Comparison of ENCODE assay signal across 29 cellular contexts in genomic region chr13:103960011-103960410, GRCh38.
"Had no signal": no experiment of that assay in that cellular context is flagged by ENCODE, and none has a peak within 500 bp of the region (broad histone marks: within the 10 kb centered on the region; RNA-seq: fewer than 3 reads in every experiment).

No MANE protein-coding gene starts in this region.

- H3K4me3 Mint-ChIP-seq: immature natural killer cell; memory B cell; naive thymus-derived CD4-positive, alpha-beta T cell; natural killer cell treated with Interleukin-12 subunit alpha and Interleukin-12 subunit beta and Interleukin-15 and Interleukin-18, amount 100 ng/mL, for 72 hours; stimulated activated naive B cell treated with anti-CD40 and anti-IgM and Interleukin-4, amounts not matched to agents 10 μg/mL and 1 μg/mL and 100 μg/mL, for 72 hours had no signal

- FAIRE-seq: islet of Langerhans, kidney, urothelium cell line had no signal

- ATAC-seq: mucosa of descending colon; naive thymus-derived CD4-positive, alpha-beta T cell; natural killer cell treated with Interleukin-12 subunit alpha and Interleukin-12 subunit beta and Interleukin-15 and Interleukin-18, amount 100 ng/mL, for 72 hours; right cardiac atrium; sciatic nerve; stimulated activated naive B cell treated with anti-CD40 and anti-IgM and Interleukin-4, amounts not matched to agents 10 μg/mL and 1 μg/mL and 100 μg/mL, for 72 hours; stimulated activated naive CD8-positive, alpha-beta T cell treated with anti-CD3 and anti-CD28 coated beads, Interleukin-15, Interleukin-2, amounts not matched to agents 100 U/mL and 50 U/mL, for 24 hours; upper lobe of right lung had no signal

- H3K27ac ChIP-seq: left ventricle myocardium inferior, ovary, skin epidermis, suprapubic skin, thoracic aorta, tibial artery, upper lobe of right lung had no signal

- H3K36me3 Mint-ChIP-seq: immature natural killer cell; memory B cell; naive thymus-derived CD4-positive, alpha-beta T cell; stimulated activated naive B cell treated with anti-CD40 and anti-IgM and Interleukin-4, amounts not matched to agents 10 μg/mL and 1 μg/mL and 100 μg/mL, for 72 hours had no signal

- H3K9me3 ChIP-seq: mucosa of descending colon, ovary, suprapubic skin, thoracic aorta, tibial artery, upper lobe of right lung had no signal

- DNase-seq: hypothalamus; immature natural killer cell; kidney; left ventricle myocardium inferior; midbrain; mucosa of descending colon; naive thymus-derived CD4-positive, alpha-beta T cell; ovary; retina; right cardiac atrium; stimulated activated CD4-positive, alpha-beta T cell treated with anti-CD3 and anti-CD28 coated beads, Interleukin-12 subunit alpha, Interleukin-12 subunit beta, amount 100 ng/mL, for 4 hours; stimulated activated CD4-positive, alpha-beta T cell treated with anti-CD3 and anti-CD28 coated beads, Interleukin-15, amount 100 ng/mL, for 24 hours; stimulated activated CD4-positive, alpha-beta T cell treated with anti-CD3 and anti-CD28 coated beads, Interleukin-2, amount 100 ng/mL, for 24 hours; stimulated activated CD4-positive, alpha-beta T cell treated with anti-CD3 and anti-CD28 coated beads, Interleukin-4, amount 100 ng/mL, for 1 hour; stimulated activated naive B cell treated with anti-CD40 and anti-IgM and Interleukin-4, amounts not matched to agents 10 μg/mL and 1 μg/mL and 100 μg/mL, for 72 hours; stimulated activated naive CD8-positive, alpha-beta T cell treated with anti-CD3 and anti-CD28 coated beads, Interleukin-15, Interleukin-2, amounts not matched to agents 100 U/mL and 50 U/mL, for 24 hours; tibial artery; trophoblast cell; upper lobe of right lung had no signal

- H3K27me3 ChIP-seq: ovary, suprapubic skin, tibial artery, upper lobe of right lung had no signal

- H3K27ac Mint-ChIP-seq: immature natural killer cell; memory B cell; naive thymus-derived CD4-positive, alpha-beta T cell; natural killer cell treated with Interleukin-12 subunit alpha and Interleukin-12 subunit beta and Interleukin-15 and Interleukin-18, amount 100 ng/mL, for 72 hours; progenitor cell of endocrine pancreas; stimulated activated naive B cell treated with anti-CD40 and anti-IgM and Interleukin-4, amounts not matched to agents 10 μg/mL and 1 μg/mL and 100 μg/mL, for 72 hours had no signal

- H3K4me1 ChIP-seq: left ventricle myocardium inferior, suprapubic skin, tibial artery, upper lobe of right lung had no signal

- H3K27me3 Mint-ChIP-seq: memory B cell; naive thymus-derived CD4-positive, alpha-beta T cell; natural killer cell treated with Interleukin-12 subunit alpha and Interleukin-12 subunit beta and Interleukin-15 and Interleukin-18, amount 100 ng/mL, for 72 hours; progenitor cell of endocrine pancreas; stimulated activated naive B cell treated with anti-CD40 and anti-IgM and Interleukin-4, amounts not matched to agents 10 μg/mL and 1 μg/mL and 100 μg/mL, for 72 hours had no signal

- H3K4me3 ChIP-seq: left ventricle myocardium inferior, lung, mucosa of descending colon, ovary, skin epidermis, suprapubic skin, thoracic aorta, tibial artery, upper lobe of right lung had no signal

- H3K36me3 ChIP-seq: left ventricle myocardium inferior, ovary, suprapubic skin, thoracic aorta, tibial artery, upper lobe of right lung had no signal

- H3K4me1 Mint-ChIP-seq: immature natural killer cell; memory B cell; naive thymus-derived CD4-positive, alpha-beta T cell; stimulated activated naive B cell treated with anti-CD40 and anti-IgM and Interleukin-4, amounts not matched to agents 10 μg/mL and 1 μg/mL and 100 μg/mL, for 72 hours had no signal
